Comparison of ENCODE assay signal across 1 cellular context in genomic region chrX:1205681-1206611, GRCh38.
TF ChIP-seq lines count a peak whose summit lies in the region.

No MANE protein-coding gene starts in this region.

TF ChIP-seq in GM12878, 131 proteins besides CTCF, POLR2A, EP300 and RAD21 (continued from another document):
- 0 out of 2 replicates have a peak, but pooled peaks have one; percentile 21 for TF ChIP-seq CREB1 (IDR thresholded peaks at IDR 0.05; ENCODE audit: low read depth)
- no peak for TF ChIP-seq NR2C1 (IDR thresholded peaks at IDR 0.05)
- no peak for TF ChIP-seq SPI1 (IDR thresholded peaks at IDR 0.05; ENCODE audit: borderline replicate concordance, insufficient read depth, low read depth, low read length)
- no peak for TF ChIP-seq E4F1 (IDR thresholded peaks at IDR 0.05; ENCODE audit: borderline replicate concordance, partially characterized antibody)
- 0 out of 3 replicates have a peak, but pooled peaks have one; percentile 28 for TF ChIP-seq POU2F2 (IDR thresholded peaks at IDR 0.05; ENCODE audit: borderline replicate concordance, low read depth, low read length)
